ENCODE assay signal across 24 cellular contexts in the genomic region with DNA sequence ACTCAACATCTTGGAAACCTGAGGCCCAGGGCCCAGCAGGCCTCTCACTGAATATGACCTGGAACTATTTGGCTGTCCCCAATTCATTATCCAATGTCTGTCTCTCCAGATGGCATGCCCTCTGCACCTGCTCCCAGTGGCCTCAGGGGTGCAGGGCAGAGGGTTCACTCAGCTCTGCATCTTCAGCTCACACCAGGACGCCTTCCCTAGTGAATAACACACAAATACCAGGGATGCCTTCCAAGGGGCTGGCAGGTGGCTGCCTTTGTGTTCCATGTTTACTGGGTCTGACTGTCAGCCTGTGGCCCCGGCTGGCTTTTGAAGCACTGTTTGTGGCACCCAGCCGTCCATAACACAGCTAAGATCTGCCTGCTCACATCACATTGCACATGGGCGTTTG.
A peak's percentile ranks its signal among the peaks of the same experiment; 100 is the strongest.
DNase-seq lines count a peak whose midpoint lies in the region; ATAC-seq and TF ChIP-seq lines count a peak whose summit lies in the region.
"Had no signal": no experiment of that assay in that cellular context is flagged by ENCODE, and none has a peak within 500 bp of the region (broad histone marks: within the 10 kb centered on the region; RNA-seq: fewer than 3 reads in every experiment).

No MANE protein-coding gene starts in this region.

- CTCF ChIA-PET in activated CD4-positive, alpha-beta memory T cell treated with anti-CD3 and anti-CD28 coated beads, Interleukin-2, amount 10 ng/mL, durations not matched to agents 7 days and 5 days (lab: Charles Lee): no interaction called here

- no peak for TF ChIP-seq CTCF in upper lobe of left lung (IDR thresholded peaks at IDR 0.05)

- H3K9ac ChIP-seq in iPS-20b (ENCODE audit: low read depth, low read length): 0 out of 2 replicates have a peak overlapping the region, but pooled peaks have one; percentile 34
- H3K9ac ChIP-seq: GM23248 had no signal

- WGBS in upper lobe of left lung, 2 donors: 65 to 84% methylated on average over 3 to 4 of the region's 4 CpGs

- H3K36me3 ChIP-seq in H7 (replicated peaks; ENCODE audit: control insufficient read depth, insufficient read depth, low read length): no peaks in the 10 kb centered on the region
- H3K36me3 ChIP-seq in iPS-20b (ENCODE audit: insufficient read depth, low read depth, low read length): no peaks in the 10 kb centered on the region
- H3K36me3 ChIP-seq in upper lobe of left lung: no peaks in the 10 kb centered on the region
- H3K36me3 ChIP-seq: esophagus squamous epithelium, thoracic aorta had no signal

- no peaks in the 10 kb centered on the region for H3K36me3 Mint-ChIP-seq in activated CD4-positive, alpha-beta memory T cell treated with anti-CD3 and anti-CD28 coated beads, Interleukin-2, amount 10 ng/mL, durations not matched to agents 7 days and 5 days (ENCODE audit: low read depth)
- H3K36me3 Mint-ChIP-seq: activated naive CD8-positive, alpha-beta T cell; CD4-positive, CD25-positive, alpha-beta regulatory T cell; immature natural killer cell had no signal

- H3K27me3 Mint-ChIP-seq in activated CD4-positive, alpha-beta memory T cell treated with anti-CD3 and anti-CD28 coated beads, Interleukin-2, amount 10 ng/mL, durations not matched to agents 7 days and 5 days: no peaks in the 10 kb centered on the region
- H3K27me3 Mint-ChIP-seq: CD4-positive, CD25-positive, alpha-beta regulatory T cell had no signal

- no peaks in the 10 kb centered on the region for H3K4me1 Mint-ChIP-seq in activated CD4-positive, alpha-beta memory T cell treated with anti-CD3 and anti-CD28 coated beads, Interleukin-2, amount 10 ng/mL, durations not matched to agents 7 days and 5 days
- H3K4me1 Mint-ChIP-seq: activated CD4-positive, alpha-beta T cell treated with anti-CD3 and anti-CD28 coated beads for 36 hours; immature natural killer cell had no signal

- no peak overlapping the region for H3K4me3 ChIP-seq in H7 (ENCODE audit: insufficient read depth, low read depth, low read length)
- H3K4me3 ChIP-seq in iPS-20b (ENCODE audit: low read length): no peak overlapping the region; the same call in 1 of the 2 replicates
- H3K4me3 ChIP-seq in upper lobe of left lung: no peak overlapping the region
- H3K4me3 ChIP-seq: esophagus squamous epithelium, GM23248, K562, skin epidermis, thoracic aorta had no signal

- no peak for TF ChIP-seq POLR2A in upper lobe of left lung (IDR thresholded peaks at IDR 0.05)

- H3K4me1 ChIP-seq in iPS-20b (ENCODE audit: insufficient read depth, low read length): peaks cover 14% of the 10 kb centered on the region; the same call in 1 of the 2 replicates
- H3K4me1 ChIP-seq in upper lobe of left lung: no peaks in the 10 kb centered on the region
- H3K4me1 ChIP-seq: esophagus squamous epithelium had no signal

- DNase-seq in H7: peak; percentile 47
- DNase-seq in NCI-H146 (lab: John Stamatoyannopoulos, UW): peak; percentile 35
- peak; percentile 76 for DNase-seq in NCI-H774 (lab: John Stamatoyannopoulos, UW)
- DNase-seq in upper lobe of left lung: no peak
- no peak for DNase-seq in activated CD4-positive, alpha-beta memory T cell treated with anti-CD3 and anti-CD28 coated beads, Interleukin-2, amount 10 ng/mL, durations not matched to agents 7 days and 5 days
- DNase-seq in HT-29 (ENCODE audit: low spot score): no peak
- DNase-seq: activated CD4-positive, alpha-beta T cell treated with anti-CD3 and anti-CD28 coated beads for 36 hours; CD4-positive, CD25-positive, alpha-beta regulatory T cell; DMS53; effector memory CD4-positive, alpha-beta T cell; esophagus squamous epithelium; GM23248; immature natural killer cell; left ventricle myocardium superior; NCI-H226; nephron progenitor cell; stimulated activated CD4-positive, alpha-beta T cell treated with anti-CD3 and anti-CD28 coated beads, Interleukin-2, amount 100 ng/mL, for 24 hours; stimulated activated naive B cell treated with anti-CD40 and anti-IgM and Interleukin-4, amounts not matched to agents 10 μg/mL and 1 μg/mL and 100 μg/mL, for 72 hours had no signal

- H3K27ac ChIP-seq in iPS-20b (ENCODE audit: low read length) (no peak overlapping the region), upper lobe of left lung (no peak overlapping the region)
- H3K27ac ChIP-seq: esophagus squamous epithelium, GM23248, skin epidermis, thoracic aorta had no signal

- peaks cover 11% of the 10 kb centered on the region for H3K9me3 Mint-ChIP-seq in activated CD4-positive, alpha-beta memory T cell treated with anti-CD3 and anti-CD28 coated beads, Interleukin-2, amount 10 ng/mL, durations not matched to agents 7 days and 5 days

- no peaks in the 10 kb centered on the region for H3K9me3 ChIP-seq in iPS-20b (ENCODE audit: insufficient read depth, low read depth, low read length)
- peaks cover 0 to 2% (median 0%) of the 10 kb centered on the region in 4 donors for H3K9me3 ChIP-seq in upper lobe of left lung
- H3K9me3 ChIP-seq: esophagus squamous epithelium, thoracic aorta had no signal

- H3K27me3 ChIP-seq in H7 (ENCODE audit: control insufficient read depth, insufficient read depth, low read length): no peaks in the 10 kb centered on the region
- H3K27me3 ChIP-seq in iPS-20b (ENCODE audit: insufficient read depth, low read length): no peaks in the 10 kb centered on the region
- no peaks in the 10 kb centered on the region for H3K27me3 ChIP-seq in upper lobe of left lung
- H3K27me3 ChIP-seq: esophagus squamous epithelium had no signal

- H3K27ac Mint-ChIP-seq in activated CD4-positive, alpha-beta memory T cell treated with anti-CD3 and anti-CD28 coated beads, Interleukin-2, amount 10 ng/mL, durations not matched to agents 7 days and 5 days: no peak overlapping the region
- H3K27ac Mint-ChIP-seq: activated CD4-positive, alpha-beta T cell treated with anti-CD3 and anti-CD28 coated beads for 36 hours; activated naive CD8-positive, alpha-beta T cell; CD4-positive, CD25-positive, alpha-beta regulatory T cell; immature natural killer cell; nephron progenitor cell; stimulated activated naive B cell treated with anti-CD40 and anti-IgM and Interleukin-4, amounts not matched to agents 10 μg/mL and 1 μg/mL and 100 μg/mL, for 72 hours had no signal

- no peak for TF ChIP-seq EP300 in upper lobe of left lung (IDR thresholded peaks at IDR 0.05)

- ATAC-seq in GM19023 (IDR thresholded peaks at IDR 0.05; ENCODE audit: unreplicated experiment) (no peak), upper lobe of left lung (ENCODE audit: low FRiP score in 2 of 2) (no peak)
- ATAC-seq: activated CD4-positive, alpha-beta T cell treated with anti-CD3 and anti-CD28 coated beads for 36 hours; K562; left ventricle myocardium superior; stimulated activated naive B cell treated with anti-CD40 and anti-IgM and Interleukin-4, amounts not matched to agents 10 μg/mL and 1 μg/mL and 100 μg/mL, for 72 hours had no signal

- POLR2A ChIA-PET in activated CD4-positive, alpha-beta memory T cell treated with anti-CD3 and anti-CD28 coated beads, Interleukin-2, amount 10 ng/mL, durations not matched to agents 7 days and 5 days (lab: Charles Lee): no interaction called here

- H3K4me3 Mint-ChIP-seq in activated CD4-positive, alpha-beta memory T cell treated with anti-CD3 and anti-CD28 coated beads, Interleukin-2, amount 10 ng/mL, durations not matched to agents 7 days and 5 days: no peak overlapping the region
- H3K4me3 Mint-ChIP-seq: activated CD4-positive, alpha-beta T cell treated with anti-CD3 and anti-CD28 coated beads for 36 hours; activated naive CD8-positive, alpha-beta T cell; CD4-positive, CD25-positive, alpha-beta regulatory T cell; immature natural killer cell; nephron progenitor cell; stimulated activated naive B cell treated with anti-CD40 and anti-IgM and Interleukin-4, amounts not matched to agents 10 μg/mL and 1 μg/mL and 100 μg/mL, for 72 hours had no signal

Comparison
In these comparisons a context has a peak if more than half of its experiments do, and no peak if none do; other contexts are left out.
1. DNase-seq: peak in H7 (single experiment), NCI-H146 (single experiment) and NCI-H774 (single experiment); none in upper lobe of left lung (0 of 2), activated CD4-positive, alpha-beta memory T cell treated with anti-CD3 and anti-CD28 coated beads, Interleukin-2, amount 10 ng/mL, durations not matched to agents 7 days and 5 days (single experiment) and HT-29 (single experiment).